ENCODE assay signal across 21 cellular contexts in the genomic region with DNA sequence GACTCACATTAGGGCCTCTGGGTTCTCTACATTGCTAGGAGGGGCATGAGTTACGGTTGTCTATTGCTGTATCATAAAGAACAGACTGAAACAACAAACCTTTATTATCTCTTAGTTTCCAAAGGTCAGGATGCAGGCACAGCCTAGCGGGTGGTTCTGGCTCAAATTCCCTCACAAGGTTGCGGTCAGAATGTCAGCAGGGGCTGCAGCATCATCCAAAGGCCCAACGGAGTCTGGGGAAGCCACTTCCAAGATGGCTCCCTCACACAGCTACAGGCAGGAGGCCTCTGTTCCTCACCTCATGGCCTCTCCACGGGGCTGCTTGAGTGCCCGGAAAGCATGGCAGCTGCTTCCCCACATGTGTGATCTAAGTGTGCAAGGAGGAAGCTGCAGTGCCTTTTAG.
"Had no signal": no experiment of that assay in that cellular context is flagged by ENCODE, and none has a peak within 500 bp of the region (broad histone marks: within the 10 kb centered on the region; RNA-seq: fewer than 3 reads in every experiment).

No MANE protein-coding gene starts in this region.

- DNase-seq: esophagus squamous epithelium; foreskin fibroblast; hippocampal formation; kidney glomerular epithelial cell; mammary epithelial cell; naive thymus-derived CD8-positive, alpha-beta T cell; occipital lobe; pancreas; right cardiac atrium; stimulated activated CD4-positive, alpha-beta T cell treated with anti-CD3 and anti-CD28 coated beads, Interleukin-15, amount 100 ng/mL, for 24 hours; stimulated activated CD4-positive, alpha-beta T cell treated with anti-CD3 and anti-CD28 coated beads, Interleukin-1b, Interleukin-23, amount 100 ng/mL, for 48 hours; stimulated activated CD4-positive, alpha-beta T cell treated with anti-CD3 and anti-CD28 coated beads, Interleukin-4, amount 100 ng/mL, for 24 hours; tibial artery; upper lobe of left lung; uterus had no signal

- H3K36me3 Mint-ChIP-seq: naive thymus-derived CD8-positive, alpha-beta T cell; stimulated activated memory B cell treated with anti-CD40 and anti-IgM and Interleukin-4, amounts not matched to agents 10 μg/mL and 1 μg/mL and 100 μg/mL, for 72 hours had no signal

- H3K9me3 ChIP-seq: esophagus squamous epithelium, pancreas, tibial artery, upper lobe of left lung, uterus had no signal

- H3K27ac Mint-ChIP-seq: dendritic cell treated with granulocyte-macrophage colony-stimulating factor and Interleukin-4, amounts not matched to agents 40 ng/mL and 50 ng/mL, for 4 days; progenitor cell of endocrine pancreas; stimulated activated memory B cell treated with anti-CD40 and anti-IgM and Interleukin-4, amounts not matched to agents 10 μg/mL and 1 μg/mL and 100 μg/mL, for 72 hours; stimulated activated naive CD8-positive, alpha-beta T cell treated with anti-CD3 and anti-CD28 coated beads, Interleukin-15, Interleukin-2, amounts not matched to agents 100 ng/mL and 50 ng/mL, for 24 hours had no signal

- H3K36me3 ChIP-seq: esophagus squamous epithelium, pancreas, tibial artery, upper lobe of left lung, uterus had no signal

- H3K27ac ChIP-seq: pancreas, tibial artery, upper lobe of left lung, uterus had no signal

- H3K4me1 Mint-ChIP-seq: neural crest cell had no signal

- H3K9me3 Mint-ChIP-seq: neural crest cell; stimulated activated naive CD8-positive, alpha-beta T cell treated with anti-CD3 and anti-CD28 coated beads, Interleukin-15, Interleukin-2, amounts not matched to agents 100 ng/mL and 50 ng/mL, for 24 hours had no signal

- H3K27me3 Mint-ChIP-seq: stimulated activated naive CD8-positive, alpha-beta T cell treated with anti-CD3 and anti-CD28 coated beads, Interleukin-15, Interleukin-2, amounts not matched to agents 100 ng/mL and 50 ng/mL, for 24 hours had no signal

- H3K4me3 Mint-ChIP-seq: dendritic cell treated with granulocyte-macrophage colony-stimulating factor and Interleukin-4, amounts not matched to agents 40 ng/mL and 50 ng/mL, for 4 days; naive thymus-derived CD8-positive, alpha-beta T cell; neural crest cell; stimulated activated memory B cell treated with anti-CD40 and anti-IgM and Interleukin-4, amounts not matched to agents 10 μg/mL and 1 μg/mL and 100 μg/mL, for 72 hours; stimulated activated naive CD8-positive, alpha-beta T cell treated with anti-CD3 and anti-CD28 coated beads, Interleukin-15, Interleukin-2, amounts not matched to agents 100 ng/mL and 50 ng/mL, for 24 hours had no signal

- H3K4me3 ChIP-seq: esophagus squamous epithelium, pancreas, smooth muscle cell, tibial artery, upper lobe of left lung, uterus had no signal

- H3K27me3 ChIP-seq: pancreas, tibial artery, upper lobe of left lung, uterus had no signal

- H3K4me1 ChIP-seq: pancreas, upper lobe of left lung, uterus had no signal

- H3K4me2 ChIP-seq: smooth muscle cell had no signal
